1 cellular context compared by ENCODE assay signal in the genomic region with DNA sequence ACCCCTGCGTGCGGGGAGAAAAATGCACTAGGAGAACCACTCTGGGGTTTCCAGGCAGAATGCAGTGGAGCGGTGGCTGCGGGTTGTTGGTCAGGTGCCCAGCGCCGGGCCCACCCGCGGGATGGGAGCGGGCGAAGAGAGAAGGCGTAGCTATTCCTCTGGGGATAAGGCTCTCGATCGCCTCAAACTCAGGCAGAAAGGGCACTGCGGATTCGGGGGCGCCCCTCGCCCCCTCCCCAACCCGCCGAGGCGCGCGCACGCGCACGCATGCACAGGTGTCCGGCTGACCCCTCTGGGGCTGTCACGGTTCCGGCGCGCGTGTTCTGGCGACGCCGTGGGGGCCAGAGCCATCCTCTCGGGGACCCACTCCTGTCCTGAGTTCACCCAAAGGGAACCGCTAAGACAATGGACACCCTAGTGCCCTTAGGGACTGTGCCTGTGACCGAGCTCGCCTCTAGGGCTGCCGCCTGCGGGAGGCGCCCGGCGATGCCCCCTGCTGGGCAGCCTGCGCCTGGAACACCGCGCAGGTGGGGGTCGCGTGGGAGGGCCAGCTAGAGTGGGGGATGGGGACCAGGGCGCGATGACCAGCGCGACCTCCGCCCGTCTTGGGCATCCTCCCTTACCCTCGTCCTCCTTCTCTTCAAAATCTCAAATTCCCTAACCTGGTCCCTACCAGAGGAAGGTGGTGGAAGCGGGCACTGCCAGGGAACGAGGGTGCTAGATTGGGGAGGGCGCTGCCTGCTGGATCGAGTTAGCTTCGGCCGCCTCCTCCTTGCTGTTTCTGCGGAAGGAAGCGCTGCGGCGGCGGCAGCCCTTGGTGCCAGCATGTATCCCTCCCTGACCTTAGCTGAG.
TF ChIP-seq lines count a peak whose summit lies in the region.

No MANE protein-coding gene starts in this region.

TF ChIP-seq in K562, 482 proteins besides CTCF, POLR2A, EP300 and RAD21 (continued from another document and continues in another):
- TF ChIP-seq, protein P1, sequence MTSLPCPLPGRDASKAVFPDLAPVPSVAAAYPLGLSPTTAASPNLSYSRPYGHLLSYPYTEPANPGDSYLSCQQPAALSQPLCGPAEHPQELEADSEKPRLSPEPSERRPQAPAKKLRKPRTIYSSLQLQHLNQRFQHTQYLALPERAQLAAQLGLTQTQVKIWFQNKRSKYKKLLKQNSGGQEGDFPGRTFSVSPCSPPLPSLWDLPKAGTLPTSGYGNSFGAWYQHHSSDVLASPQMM (CRISPR knock-in tag; IDR thresholded peaks at IDR 0.05): no peak
- TF ChIP-seq, protein P2, sequence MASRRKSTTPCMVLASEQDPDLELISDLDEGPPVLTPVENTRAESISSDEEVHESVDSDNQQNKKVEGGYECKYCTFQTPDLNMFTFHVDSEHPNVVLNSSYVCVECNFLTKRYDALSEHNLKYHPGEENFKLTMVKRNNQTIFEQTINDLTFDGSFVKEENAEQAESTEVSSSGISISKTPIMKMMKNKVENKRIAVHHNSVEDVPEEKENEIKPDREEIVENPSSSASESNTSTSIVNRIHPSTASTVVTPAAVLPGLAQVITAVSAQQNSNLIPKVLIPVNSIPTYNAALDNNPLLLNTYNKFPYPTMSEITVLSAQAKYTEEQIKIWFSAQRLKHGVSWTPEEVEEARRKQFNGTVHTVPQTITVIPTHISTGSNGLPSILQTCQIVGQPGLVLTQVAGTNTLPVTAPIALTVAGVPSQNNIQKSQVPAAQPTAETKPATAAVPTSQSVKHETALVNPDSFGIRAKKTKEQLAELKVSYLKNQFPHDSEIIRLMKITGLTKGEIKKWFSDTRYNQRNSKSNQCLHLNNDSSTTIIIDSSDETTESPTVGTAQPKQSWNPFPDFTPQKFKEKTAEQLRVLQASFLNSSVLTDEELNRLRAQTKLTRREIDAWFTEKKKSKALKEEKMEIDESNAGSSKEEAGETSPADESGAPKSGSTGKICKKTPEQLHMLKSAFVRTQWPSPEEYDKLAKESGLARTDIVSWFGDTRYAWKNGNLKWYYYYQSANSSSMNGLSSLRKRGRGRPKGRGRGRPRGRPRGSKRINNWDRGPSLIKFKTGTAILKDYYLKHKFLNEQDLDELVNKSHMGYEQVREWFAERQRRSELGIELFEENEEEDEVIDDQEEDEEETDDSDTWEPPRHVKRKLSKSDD (conservative IDR thresholded peaks at IDR 0.05; ENCODE audit: low read length): no peak
- 0 out of 4 replicates have a peak, but pooled peaks of 1 of the 2 experiments have one; percentile 54 for TF ChIP-seq RCOR1 (IDR thresholded peaks at IDR 0.05; ENCODE audit: borderline replicate concordance in 1 of 2, low read depth in 2 of 2, low read length in 2 of 2)
- TF ChIP-seq SLC30A9 (CRISPR knock-in tag; IDR thresholded peaks at IDR 0.05): no peak
- no peak for TF ChIP-seq MAFK (IDR thresholded peaks at IDR 0.05; ENCODE audit: low read length)
- TF ChIP-seq MYC (IDR thresholded peaks at IDR 0.05; ENCODE audit: low read depth, low read length): peak; percentile 52; the same call in 1 of the 2 replicates
- TF ChIP-seq MYC (CRISPR knock-in tag; IDR thresholded peaks at IDR 0.05; ENCODE audit: borderline replicate concordance, low read depth): no peak; the same call in 1 of the 2 replicates
- TF ChIP-seq NFRKB (IDR thresholded peaks at IDR 0.05; ENCODE audit: low read depth): no peak
- no peak for TF ChIP-seq SMAD2 (IDR thresholded peaks at IDR 0.05; ENCODE audit: low read depth, low read length)
- TF ChIP-seq ZNF282 (CRISPR knock-in tag; IDR thresholded peaks at IDR 0.05): 0 out of 2 replicates have a peak, but pooled peaks have one; percentile 46
- peak; percentile 45 for TF ChIP-seq CHD4 (IDR thresholded peaks at IDR 0.05; ENCODE audit: insufficient read depth, insufficient replicate concordance, low read depth, low read length, poor library complexity, severe bottlenecking)
- TF ChIP-seq ZNF175 (CRISPR knock-in tag; IDR thresholded peaks at IDR 0.05; ENCODE audit: low read depth): peak; percentile 64
- TF ChIP-seq ZNF274 (IDR thresholded peaks at IDR 0.05; ENCODE audit: borderline replicate concordance, low read depth, low read length): no peak
- TF ChIP-seq ZNF197 (CRISPR knock-in tag; IDR thresholded peaks at IDR 0.05; ENCODE audit: low read depth): peak; percentile 1; the same call in 1 of the 2 replicates
- no peak for TF ChIP-seq C11orf30 (IDR thresholded peaks at IDR 0.05; ENCODE audit: low read depth)
- no peak for TF ChIP-seq ZNF436 (CRISPR knock-in tag; IDR thresholded peaks at IDR 0.05)
- 0 out of 2 replicates have a peak, but pooled peaks have one; percentile 33 for TF ChIP-seq ARID2 (IDR thresholded peaks at IDR 0.05)
- peak in 1 of 2 experiments; percentile 43; a peak in 1 of 4 replicates for TF ChIP-seq TBL1XR1 (IDR thresholded peaks at IDR 0.05; ENCODE audit: low read length in 2 of 2)
- no peak for TF ChIP-seq NCOA2 (IDR thresholded peaks at IDR 0.05; ENCODE audit: partially characterized antibody in 2 of 2)
- TF ChIP-seq, protein P3, sequence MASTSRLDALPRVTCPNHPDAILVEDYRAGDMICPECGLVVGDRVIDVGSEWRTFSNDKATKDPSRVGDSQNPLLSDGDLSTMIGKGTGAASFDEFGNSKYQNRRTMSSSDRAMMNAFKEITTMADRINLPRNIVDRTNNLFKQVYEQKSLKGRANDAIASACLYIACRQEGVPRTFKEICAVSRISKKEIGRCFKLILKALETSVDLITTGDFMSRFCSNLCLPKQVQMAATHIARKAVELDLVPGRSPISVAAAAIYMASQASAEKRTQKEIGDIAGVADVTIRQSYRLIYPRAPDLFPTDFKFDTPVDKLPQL (IDR thresholded peaks at IDR 0.05; ENCODE audit: extremely low read depth, insufficient read length): no peak
- TF ChIP-seq, protein P4, sequence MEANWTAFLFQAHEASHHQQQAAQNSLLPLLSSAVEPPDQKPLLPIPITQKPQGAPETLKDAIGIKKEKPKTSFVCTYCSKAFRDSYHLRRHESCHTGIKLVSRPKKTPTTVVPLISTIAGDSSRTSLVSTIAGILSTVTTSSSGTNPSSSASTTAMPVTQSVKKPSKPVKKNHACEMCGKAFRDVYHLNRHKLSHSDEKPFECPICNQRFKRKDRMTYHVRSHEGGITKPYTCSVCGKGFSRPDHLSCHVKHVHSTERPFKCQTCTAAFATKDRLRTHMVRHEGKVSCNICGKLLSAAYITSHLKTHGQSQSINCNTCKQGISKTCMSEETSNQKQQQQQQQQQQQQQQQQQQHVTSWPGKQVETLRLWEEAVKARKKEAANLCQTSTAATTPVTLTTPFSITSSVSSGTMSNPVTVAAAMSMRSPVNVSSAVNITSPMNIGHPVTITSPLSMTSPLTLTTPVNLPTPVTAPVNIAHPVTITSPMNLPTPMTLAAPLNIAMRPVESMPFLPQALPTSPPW (CRISPR knock-in tag; IDR thresholded peaks at IDR 0.05): peak; percentile 78; the same call in 1 of the 2 replicates
- TF ChIP-seq ZNF75A (CRISPR knock-in tag; IDR thresholded peaks at IDR 0.05): no peak
- TF ChIP-seq, protein P5, sequence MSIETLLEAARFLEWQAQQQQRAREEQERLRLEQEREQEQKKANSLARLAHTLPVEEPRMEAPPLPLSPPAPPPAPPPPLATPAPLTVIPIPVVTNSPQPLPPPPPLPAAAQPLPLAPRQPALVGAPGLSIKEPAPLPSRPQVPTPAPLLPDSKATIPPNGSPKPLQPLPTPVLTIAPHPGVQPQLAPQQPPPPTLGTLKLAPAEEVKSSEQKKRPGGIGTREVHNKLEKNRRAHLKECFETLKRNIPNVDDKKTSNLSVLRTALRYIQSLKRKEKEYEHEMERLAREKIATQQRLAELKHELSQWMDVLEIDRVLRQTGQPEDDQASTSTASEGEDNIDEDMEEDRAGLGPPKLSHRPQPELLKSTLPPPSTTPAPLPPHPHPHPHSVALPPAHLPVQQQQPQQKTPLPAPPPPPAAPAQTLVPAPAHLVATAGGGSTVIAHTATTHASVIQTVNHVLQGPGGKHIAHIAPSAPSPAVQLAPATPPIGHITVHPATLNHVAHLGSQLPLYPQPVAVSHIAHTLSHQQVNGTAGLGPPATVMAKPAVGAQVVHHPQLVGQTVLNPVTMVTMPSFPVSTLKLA (conservative IDR thresholded peaks at IDR 0.05): 0 out of 4 replicates have a peak, but pooled peaks of 1 of the 2 experiments have one; percentile 16
- TF ChIP-seq, protein P6, sequence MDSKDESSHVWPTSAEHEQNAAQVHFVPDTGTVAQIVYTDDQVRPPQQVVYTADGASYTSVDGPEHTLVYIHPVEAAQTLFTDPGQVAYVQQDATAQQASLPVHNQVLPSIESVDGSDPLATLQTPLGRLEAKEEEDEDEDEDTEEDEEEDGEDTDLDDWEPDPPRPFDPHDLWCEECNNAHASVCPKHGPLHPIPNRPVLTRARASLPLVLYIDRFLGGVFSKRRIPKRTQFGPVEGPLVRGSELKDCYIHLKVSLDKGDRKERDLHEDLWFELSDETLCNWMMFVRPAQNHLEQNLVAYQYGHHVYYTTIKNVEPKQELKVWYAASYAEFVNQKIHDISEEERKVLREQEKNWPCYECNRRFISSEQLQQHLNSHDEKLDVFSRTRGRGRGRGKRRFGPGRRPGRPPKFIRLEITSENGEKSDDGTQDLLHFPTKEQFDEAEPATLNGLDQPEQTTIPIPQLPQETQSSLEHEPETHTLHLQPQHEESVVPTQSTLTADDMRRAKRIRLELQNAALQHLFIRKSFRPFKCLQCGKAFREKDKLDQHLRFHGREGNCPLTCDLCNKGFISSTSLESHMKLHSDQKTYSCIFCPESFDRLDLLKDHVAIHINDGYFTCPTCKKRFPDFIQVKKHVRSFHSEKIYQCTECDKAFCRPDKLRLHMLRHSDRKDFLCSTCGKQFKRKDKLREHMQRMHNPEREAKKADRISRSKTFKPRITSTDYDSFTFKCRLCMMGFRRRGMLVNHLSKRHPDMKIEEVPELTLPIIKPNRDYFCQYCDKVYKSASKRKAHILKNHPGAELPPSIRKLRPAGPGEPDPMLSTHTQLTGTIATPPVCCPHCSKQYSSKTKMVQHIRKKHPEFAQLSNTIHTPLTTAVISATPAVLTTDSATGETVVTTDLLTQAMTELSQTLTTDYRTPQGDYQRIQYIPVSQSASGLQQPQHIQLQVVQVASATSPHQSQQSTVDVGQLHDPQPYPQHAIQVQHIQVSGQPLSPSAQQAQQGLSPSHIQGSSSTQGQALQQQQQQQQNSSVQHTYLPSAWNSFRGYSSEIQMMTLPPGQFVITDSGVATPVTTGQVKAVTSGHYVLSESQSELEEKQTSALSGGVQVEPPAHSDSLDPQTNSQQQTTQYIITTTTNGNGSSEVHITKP (IDR thresholded peaks at IDR 0.05; ENCODE audit: partially characterized antibody): peak; percentile 4
- TF ChIP-seq MTA1 (IDR thresholded peaks at IDR 0.05; ENCODE audit: borderline replicate concordance): peak; percentile 58; the same call in 1 of the 2 replicates
- TF ChIP-seq EGR1 (conservative IDR thresholded peaks at IDR 0.05): peak; percentile 91
- peak; percentile 98 to 100 for TF ChIP-seq MAZ (CRISPR knock-in tag; conservative IDR thresholded peaks at IDR 0.05 in 1 of 2, IDR thresholded peaks at IDR 0.05 in 1 of 2)
- TF ChIP-seq, protein P7, sequence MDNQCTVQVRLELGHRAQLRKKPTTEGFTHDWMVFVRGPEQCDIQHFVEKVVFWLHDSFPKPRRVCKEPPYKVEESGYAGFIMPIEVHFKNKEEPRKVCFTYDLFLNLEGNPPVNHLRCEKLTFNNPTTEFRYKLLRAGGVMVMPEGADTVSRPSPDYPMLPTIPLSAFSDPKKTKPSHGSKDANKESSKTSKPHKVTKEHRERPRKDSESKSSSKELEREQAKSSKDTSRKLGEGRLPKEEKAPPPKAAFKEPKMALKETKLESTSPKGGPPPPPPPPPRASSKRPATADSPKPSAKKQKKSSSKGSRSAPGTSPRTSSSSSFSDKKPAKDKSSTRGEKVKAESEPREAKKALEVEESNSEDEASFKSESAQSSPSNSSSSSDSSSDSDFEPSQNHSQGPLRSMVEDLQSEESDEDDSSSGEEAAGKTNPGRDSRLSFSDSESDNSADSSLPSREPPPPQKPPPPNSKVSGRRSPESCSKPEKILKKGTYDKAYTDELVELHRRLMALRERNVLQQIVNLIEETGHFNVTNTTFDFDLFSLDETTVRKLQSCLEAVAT (IDR thresholded peaks at IDR 0.05): peak in 1 of 2 experiments; percentile 55; a peak in 1 of 4 replicates
- TF ChIP-seq, protein P8, sequence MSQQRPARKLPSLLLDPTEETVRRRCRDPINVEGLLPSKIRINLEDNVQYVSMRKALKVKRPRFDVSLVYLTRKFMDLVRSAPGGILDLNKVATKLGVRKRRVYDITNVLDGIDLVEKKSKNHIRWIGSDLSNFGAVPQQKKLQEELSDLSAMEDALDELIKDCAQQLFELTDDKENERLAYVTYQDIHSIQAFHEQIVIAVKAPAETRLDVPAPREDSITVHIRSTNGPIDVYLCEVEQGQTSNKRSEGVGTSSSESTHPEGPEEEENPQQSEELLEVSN (IDR thresholded peaks at IDR 0.05; ENCODE audit: borderline replicate concordance in 1 of 2, extremely low read depth in 1 of 2, insufficient read depth in 1 of 2, insufficient read length in 1 of 2, low read depth in 1 of 2, low read length in 1 of 2, poor library complexity in 1 of 2, severe bottlenecking in 1 of 2): peak in 1 of 2 experiments; percentile 70
- peak; percentile 74 for TF ChIP-seq RB1 (IDR thresholded peaks at IDR 0.05; ENCODE audit: low read depth)
- no peak for TF ChIP-seq SMAD3 (CRISPR knock-in tag; conservative IDR thresholded peaks at IDR 0.05)
- TF ChIP-seq TARDBP (IDR thresholded peaks at IDR 0.05): no peak
- TF ChIP-seq ZNF766 (CRISPR knock-in tag; conservative IDR thresholded peaks at IDR 0.05): no peak
- TF ChIP-seq BRCA1 (IDR thresholded peaks at IDR 0.05): no peak
- no peak for TF ChIP-seq BRCA1 (CRISPR knock-in tag; IDR thresholded peaks at IDR 0.05)
- TF ChIP-seq TRIM28 (IDR thresholded peaks at IDR 0.05): no peak
- no peak for TF ChIP-seq PURB (CRISPR knock-in tag; IDR thresholded peaks at IDR 0.05; ENCODE audit: low read depth)
- TF ChIP-seq ARHGAP35 (IDR thresholded peaks at IDR 0.05; ENCODE audit: partially characterized antibody): no peak
- no peak for TF ChIP-seq CREBBP (IDR thresholded peaks at IDR 0.05; ENCODE audit: low read depth, low read length)
- TF ChIP-seq TAF1 (IDR thresholded peaks at IDR 0.05; ENCODE audit: control insufficient read depth, extremely low read depth, insufficient read depth, low read length, severe bottlenecking): peak; percentile 18
- no peak for TF ChIP-seq POLR2AphosphoS5 (IDR thresholded peaks at IDR 0.05; ENCODE audit: control insufficient read depth, insufficient read depth, low read depth, low read length)
- TF ChIP-seq HDAC3 (IDR thresholded peaks at IDR 0.05; ENCODE audit: borderline replicate concordance, partially characterized antibody): peak; percentile 16
- TF ChIP-seq CBX1 (IDR thresholded peaks at IDR 0.05; ENCODE audit: low read depth): peak; percentile 41; the same call in 1 of the 2 replicates
- peak; percentile 34; the same call in 1 of the 2 replicates for TF ChIP-seq JUND (IDR thresholded peaks at IDR 0.05; ENCODE audit: borderline replicate concordance, low read depth, low read length)
- no peak; the same call in 2 of the 3 replicates for TF ChIP-seq JUND (tag; IDR thresholded peaks at IDR 0.05; ENCODE audit: borderline replicate concordance, low read depth, low read length)
- no peak for TF ChIP-seq NR1H2 (CRISPR knock-in tag; IDR thresholded peaks at IDR 0.05)
- TF ChIP-seq RBM15 (IDR thresholded peaks at IDR 0.05; ENCODE audit: insufficient read depth, low read length): no peak
- TF ChIP-seq MCM2 (IDR thresholded peaks at IDR 0.05; ENCODE audit: low read depth): no peak
- TF ChIP-seq SMARCB1 (IDR thresholded peaks at IDR 0.05; ENCODE audit: insufficient read length, low read depth): no peak
- peak; percentile 80 for TF ChIP-seq KLF16 (IDR thresholded peaks at IDR 0.05)
